Comparison of ENCODE assay signal across 8 cellular contexts in genomic region chr12:62123721-62124203, GRCh38.
DNase-seq lines count a peak whose midpoint lies in the region; ATAC-seq, FAIRE-seq and TF ChIP-seq lines count a peak whose summit lies in the region.

No MANE protein-coding gene starts in this region.

- H3K4me1 ChIP-seq in Peyer's patch: no peaks in the 10 kb centered on the region

- H3K27me3 ChIP-seq in Peyer's patch: no peaks in the 10 kb centered on the region

- peak; percentile 58 for ATAC-seq in GM19397 (IDR thresholded peaks at IDR 0.05; ENCODE audit: unreplicated experiment)
- ATAC-seq in HG03558 (IDR thresholded peaks at IDR 0.05; ENCODE audit: extremely low read depth, unreplicated experiment): peak; percentile 70
- ATAC-seq in HG03108 (IDR thresholded peaks at IDR 0.05; ENCODE audit: unreplicated experiment): no peak

- FAIRE-seq in islet of Langerhans (lab: Jason Lieb, UNC): peak; percentile 94

- H3K36me3 ChIP-seq in Peyer's patch: no peaks in the 10 kb centered on the region

- no peak overlapping the region for H3K4me3 ChIP-seq in Peyer's patch

- TF ChIP-seq CTCF in Peyer's patch (IDR thresholded peaks at IDR 0.05): peak in 5 of 6 experiments; percentile 8 to 62 (median 50)

- H3K27ac ChIP-seq in Peyer's patch: no peak overlapping the region

- no peaks in the 10 kb centered on the region for H3K9me3 ChIP-seq in Peyer's patch

- DNase-seq in Daoy (ENCODE audit: low read depth) (peak; percentile 43), Peyer's patch (no peak), amniotic stem cell (lab: John Stamatoyannopoulos, UW) (peak; percentile 3)
- peak; percentile 27 for DNase-seq in stimulated activated CD4-positive, alpha-beta T cell treated with anti-CD3 and anti-CD28 coated beads, Interleukin-4, amount 100 ng/mL, for 1 hour

- TF ChIP-seq POLR2A in Peyer's patch (IDR thresholded peaks at IDR 0.05): no peak

Comparison
In these comparisons a context has a peak if more than half of its experiments do, and no peak if none do; other contexts are left out.
1. DNase-seq: peak in Daoy (single experiment), amniotic stem cell (single experiment) and stimulated activated CD4-positive, alpha-beta T cell treated with anti-CD3 and anti-CD28 coated beads, Interleukin-4, amount 100 ng/mL, for 1 hour (single experiment); none in Peyer's patch (0 of 3).